Comparison of ENCODE assay signal across 1 cellular context in the genomic region with DNA sequence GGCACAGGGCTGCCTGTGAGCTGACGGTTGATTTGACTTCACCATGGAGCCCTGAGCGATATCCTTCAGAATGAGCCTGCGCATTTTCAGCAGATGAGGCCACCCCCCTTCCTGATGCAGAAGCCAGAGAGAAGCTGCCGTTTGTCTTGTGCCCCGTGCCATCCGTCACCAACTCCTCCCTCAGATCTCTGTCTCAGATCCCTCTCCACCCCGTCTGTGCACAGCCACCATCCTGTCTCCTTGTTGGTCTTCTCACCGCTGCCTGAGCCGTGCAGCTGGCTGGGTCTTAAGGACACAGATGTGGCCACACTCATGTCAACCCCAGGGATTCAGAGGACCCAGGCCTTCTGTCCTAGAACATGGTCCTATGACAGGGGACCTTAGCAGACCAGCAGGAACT.
TF ChIP-seq lines count a peak whose summit lies in the region.

No MANE protein-coding gene starts in this region.

TF ChIP-seq in GM23338, 12 proteins besides CTCF, POLR2A, EP300 and RAD21 (continued from another document):
- TF ChIP-seq, protein P1, sequence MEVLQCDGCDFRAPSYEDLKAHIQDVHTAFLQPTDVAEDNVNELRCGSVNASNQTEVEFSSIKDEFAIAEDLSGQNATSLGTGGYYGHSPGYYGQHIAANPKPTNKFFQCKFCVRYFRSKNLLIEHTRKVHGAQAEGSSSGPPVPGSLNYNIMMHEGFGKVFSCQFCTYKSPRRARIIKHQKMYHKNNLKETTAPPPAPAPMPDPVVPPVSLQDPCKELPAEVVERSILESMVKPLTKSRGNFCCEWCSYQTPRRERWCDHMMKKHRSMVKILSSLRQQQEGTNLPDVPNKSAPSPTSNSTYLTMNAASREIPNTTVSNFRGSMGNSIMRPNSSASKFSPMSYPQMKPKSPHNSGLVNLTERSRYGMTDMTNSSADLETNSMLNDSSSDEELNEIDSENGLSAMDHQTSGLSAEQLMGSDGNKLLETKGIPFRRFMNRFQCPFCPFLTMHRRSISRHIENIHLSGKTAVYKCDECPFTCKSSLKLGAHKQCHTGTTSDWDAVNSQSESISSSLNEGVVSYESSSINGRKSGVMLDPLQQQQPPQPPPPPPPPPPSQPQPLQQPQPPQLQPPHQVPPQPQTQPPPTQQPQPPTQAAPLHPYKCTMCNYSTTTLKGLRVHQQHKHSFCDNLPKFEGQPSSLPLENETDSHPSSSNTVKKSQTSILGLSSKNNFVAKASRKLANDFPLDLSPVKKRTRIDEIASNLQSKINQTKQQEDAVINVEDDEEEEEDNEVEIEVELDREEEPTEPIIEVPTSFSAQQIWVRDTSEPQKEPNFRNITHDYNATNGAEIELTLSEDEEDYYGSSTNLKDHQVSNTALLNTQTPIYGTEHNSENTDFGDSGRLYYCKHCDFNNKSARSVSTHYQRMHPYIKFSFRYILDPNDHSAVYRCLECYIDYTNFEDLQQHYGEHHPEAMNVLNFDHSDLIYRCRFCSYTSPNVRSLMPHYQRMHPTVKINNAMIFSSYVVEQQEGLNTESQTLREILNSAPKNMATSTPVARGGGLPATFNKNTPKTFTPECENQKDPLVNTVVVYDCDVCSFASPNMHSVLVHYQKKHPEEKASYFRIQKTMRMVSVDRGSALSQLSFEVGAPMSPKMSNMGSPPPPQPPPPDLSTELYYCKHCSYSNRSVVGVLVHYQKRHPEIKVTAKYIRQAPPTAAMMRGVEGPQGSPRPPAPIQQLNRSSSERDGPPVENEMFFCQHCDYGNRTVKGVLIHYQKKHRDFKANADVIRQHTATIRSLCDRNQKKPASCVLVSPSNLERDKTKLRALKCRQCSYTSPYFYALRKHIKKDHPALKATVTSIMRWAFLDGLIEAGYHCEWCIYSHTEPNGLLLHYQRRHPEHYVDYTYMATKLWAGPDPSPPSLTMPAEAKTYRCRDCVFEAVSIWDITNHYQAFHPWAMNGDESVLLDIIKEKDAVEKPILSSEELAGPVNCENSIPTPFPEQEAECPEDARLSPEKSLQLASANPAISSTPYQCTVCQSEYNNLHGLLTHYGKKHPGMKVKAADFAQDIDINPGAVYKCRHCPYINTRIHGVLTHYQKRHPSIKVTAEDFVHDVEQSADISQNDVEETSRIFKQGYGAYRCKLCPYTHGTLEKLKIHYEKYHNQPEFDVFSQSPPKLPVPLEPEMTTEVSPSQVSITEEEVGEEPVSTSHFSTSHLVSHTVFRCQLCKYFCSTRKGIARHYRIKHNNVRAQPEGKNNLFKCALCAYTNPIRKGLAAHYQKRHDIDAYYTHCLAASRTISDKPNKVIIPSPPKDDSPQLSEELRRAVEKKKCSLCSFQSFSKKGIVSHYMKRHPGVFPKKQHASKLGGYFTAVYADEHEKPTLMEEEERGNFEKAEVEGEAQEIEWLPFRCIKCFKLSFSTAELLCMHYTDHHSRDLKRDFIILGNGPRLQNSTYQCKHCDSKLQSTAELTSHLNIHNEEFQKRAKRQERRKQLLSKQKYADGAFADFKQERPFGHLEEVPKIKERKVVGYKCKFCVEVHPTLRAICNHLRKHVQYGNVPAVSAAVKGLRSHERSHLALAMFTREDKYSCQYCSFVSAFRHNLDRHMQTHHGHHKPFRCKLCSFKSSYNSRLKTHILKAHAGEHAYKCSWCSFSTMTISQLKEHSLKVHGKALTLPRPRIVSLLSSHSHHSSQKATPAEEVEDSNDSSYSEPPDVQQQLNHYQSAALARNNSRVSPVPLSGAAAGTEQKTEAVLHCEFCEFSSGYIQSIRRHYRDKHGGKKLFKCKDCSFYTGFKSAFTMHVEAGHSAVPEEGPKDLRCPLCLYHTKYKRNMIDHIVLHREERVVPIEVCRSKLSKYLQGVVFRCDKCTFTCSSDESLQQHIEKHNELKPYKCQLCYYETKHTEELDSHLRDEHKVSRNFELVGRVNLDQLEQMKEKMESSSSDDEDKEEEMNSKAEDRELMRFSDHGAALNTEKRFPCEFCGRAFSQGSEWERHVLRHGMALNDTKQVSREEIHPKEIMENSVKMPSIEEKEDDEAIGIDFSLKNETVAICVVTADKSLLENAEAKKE (CRISPR knock-in tag; IDR thresholded peaks at IDR 0.05), result no peak
- no peak for TF ChIP-seq JUNB (IDR thresholded peaks at IDR 0.05; ENCODE audit: unreplicated experiment)
- TF ChIP-seq ZNF331 (CRISPR knock-in tag; IDR thresholded peaks at IDR 0.05; ENCODE audit: low read depth), result no peak
- TF ChIP-seq EZH2 (IDR thresholded peaks at IDR 0.05; ENCODE audit: low read depth, unreplicated experiment), result no peak
